8 cellular contexts compared by ENCODE assay signal in genomic region chr17:38750312-38751121, GRCh38. TPM values are rescaled to one million over a fixed set of nuclear protein-coding genes. Genes with fewer than 3 reads are reported as not detected.
A peak's percentile ranks its signal among the peaks of the same experiment; 100 is the strongest.
DNase-seq lines count a peak whose midpoint lies in the region; ATAC-seq and FAIRE-seq lines count a peak whose summit lies in the region.

No MANE protein-coding gene starts in this region.

- ATAC-seq in stimulated activated naive CD8-positive, alpha-beta T cell treated with anti-CD3 and anti-CD28 coated beads, Interleukin-15, amount 100 ng/mL, for 72 hours: no peak

- H3K4me3 ChIP-seq in MG63 (peak overlapping the region; percentile 53), iPS-11a (ENCODE audit: low read depth, low read length) (peak overlapping the region; percentile 69), small intestine (ENCODE audit: low read depth in 1 of 2, low read length in 2 of 2) (peak overlapping the region in 1 of 2 donors; percentile 16)

- CTCF ChIA-PET in activated CD4-positive, alpha-beta memory T cell treated with anti-CD3 and anti-CD28 coated beads, Interleukin-2, amount 10 ng/mL, durations not matched to agents 7 days and 5 days (lab: Charles Lee): interaction anchor here (1.5 to 2.4 kb wide), 2 partner anchors 15 to 74 kb away, joined by 6 to 15 read pairs; no protein-coding TSS in a partner anchor

- peaks cover 55% of the 10 kb centered on the region for H3K4me1 Mint-ChIP-seq in activated CD4-positive, alpha-beta memory T cell treated with anti-CD3 and anti-CD28 coated beads, Interleukin-2, amount 10 ng/mL, durations not matched to agents 7 days and 5 days
- H3K4me1 Mint-ChIP-seq in stimulated activated naive CD8-positive, alpha-beta T cell treated with anti-CD3 and anti-CD28 coated beads, Interleukin-15, amount 100 ng/mL, for 72 hours: peaks cover 67% of the 10 kb centered on the region

- H3K27me3 ChIP-seq in MG63: no peaks in the 10 kb centered on the region
- peaks cover 0 to 3% of the 10 kb centered on the region in 2 donors for H3K27me3 ChIP-seq in small intestine (ENCODE audit: control insufficient read depth in 2 of 2, insufficient read depth in 2 of 2, low read length in 2 of 2)

- H3K36me3 ChIP-seq in MG63: peaks cover 25% of the 10 kb centered on the region
- no peaks in the 10 kb centered on the region for H3K36me3 ChIP-seq in small intestine (ENCODE audit: control insufficient read depth in 2 of 2, insufficient read depth in 2 of 2, low read length in 2 of 2)

- H3K9me3 Mint-ChIP-seq in activated CD4-positive, alpha-beta memory T cell treated with anti-CD3 and anti-CD28 coated beads, Interleukin-2, amount 10 ng/mL, durations not matched to agents 7 days and 5 days: no peaks in the 10 kb centered on the region
- H3K9me3 Mint-ChIP-seq in stimulated activated naive CD8-positive, alpha-beta T cell treated with anti-CD3 and anti-CD28 coated beads, Interleukin-15, amount 100 ng/mL, for 72 hours: no peaks in the 10 kb centered on the region

- peak overlapping the region in 1 of 2 donors; percentile 88 for H3K27ac ChIP-seq in small intestine (ENCODE audit: low read depth in 1 of 2, low read length in 1 of 2)

- POLR2A ChIA-PET in activated CD4-positive, alpha-beta memory T cell treated with anti-CD3 and anti-CD28 coated beads, Interleukin-2, amount 10 ng/mL, durations not matched to agents 7 days and 5 days (lab: Charles Lee): interaction anchor here (0.9 to 1.6 kb wide), 5 partner anchors 19 to 404 kb away, joined by 3 to 6 read pairs (median 5); no protein-coding TSS in a partner anchor

- peak overlapping the region; percentile 97 for H3K4me3 Mint-ChIP-seq in activated CD4-positive, alpha-beta memory T cell treated with anti-CD3 and anti-CD28 coated beads, Interleukin-2, amount 10 ng/mL, durations not matched to agents 7 days and 5 days
- peak overlapping the region; percentile 90 to 94 for H3K4me3 Mint-ChIP-seq in stimulated activated naive CD8-positive, alpha-beta T cell treated with anti-CD3 and anti-CD28 coated beads, Interleukin-15, amount 100 ng/mL, for 72 hours

- DNase-seq in DMS153 treated with DMSO at 0.1 percent for 48 hours (lab: John Stamatoyannopoulos, UW; ENCODE audit: unreplicated experiment) (peak; percentile 35), MG63 (no peak), small intestine (no peak), SKM-1 (lab: John Stamatoyannopoulos, UW; ENCODE audit: unreplicated experiment) (no peak)
- no peak for DNase-seq in activated CD4-positive, alpha-beta memory T cell treated with anti-CD3 and anti-CD28 coated beads, Interleukin-2, amount 10 ng/mL, durations not matched to agents 7 days and 5 days
- DNase-seq in stimulated activated naive CD8-positive, alpha-beta T cell treated with anti-CD3 and anti-CD28 coated beads, Interleukin-15, amount 100 ng/mL, for 72 hours: peak in 1 of 2 donors; percentile 28
- DNase-seq in central memory CD4-positive, alpha-beta T cell: no peak

- H3K4me1 ChIP-seq in small intestine (ENCODE audit: control insufficient read depth in 2 of 2, insufficient read depth in 1 of 2, low read depth in 1 of 2, low read length in 1 of 2): peaks cover 7 to 10% of the 10 kb centered on the region in 2 donors

- peaks cover 16% of the 10 kb centered on the region for H3K36me3 Mint-ChIP-seq in activated CD4-positive, alpha-beta memory T cell treated with anti-CD3 and anti-CD28 coated beads, Interleukin-2, amount 10 ng/mL, durations not matched to agents 7 days and 5 days (ENCODE audit: low read depth)

- 19 to 22% (median 20%) methylated on average over 28 of the region's 28 CpGs for WGBS in small intestine, 3 donors

- no peak for FAIRE-seq in small intestine (lab: Jason Lieb, UNC)

- H3K9me3 ChIP-seq in MG63: no peaks in the 10 kb centered on the region
- no peaks in the 10 kb centered on the region for H3K9me3 ChIP-seq in small intestine (ENCODE audit: control insufficient read depth, low read depth)

- H3K27me3 Mint-ChIP-seq in activated CD4-positive, alpha-beta memory T cell treated with anti-CD3 and anti-CD28 coated beads, Interleukin-2, amount 10 ng/mL, durations not matched to agents 7 days and 5 days: peaks cover 43% of the 10 kb centered on the region
- peaks cover 56% of the 10 kb centered on the region for H3K27me3 Mint-ChIP-seq in stimulated activated naive CD8-positive, alpha-beta T cell treated with anti-CD3 and anti-CD28 coated beads, Interleukin-15, amount 100 ng/mL, for 72 hours

- H3K27ac Mint-ChIP-seq in activated CD4-positive, alpha-beta memory T cell treated with anti-CD3 and anti-CD28 coated beads, Interleukin-2, amount 10 ng/mL, durations not matched to agents 7 days and 5 days: peak overlapping the region; percentile 94
- peak overlapping the region in 1 of 2 donors; percentile 12 for H3K27ac Mint-ChIP-seq in stimulated activated naive CD8-positive, alpha-beta T cell treated with anti-CD3 and anti-CD28 coated beads, Interleukin-15, amount 100 ng/mL, for 72 hours

RNA-seq across cellular contexts. Expression of gene PSMB3, which starts 2.0 kb away (rescaled TPM):
- total RNA-seq in MG63 (2014; rRNA removed; shearing (Covaris generic); ENCODE audit: low replicate concordance): 494 and 524 TPM in 2 replicates
- 100 to 1,000 TPM; 241 to 242 TPM for total RNA-seq in activated CD4-positive, alpha-beta memory T cell treated with anti-CD3 and anti-CD28 coated beads, Interleukin-2, amount 10 ng/mL, durations not matched to agents 7 days and 5 days
- polyA plus RNA-seq in small intestine: 100 to 1,000 TPM; 243 to 310 (median 253) TPM

RNA-seq across cellular contexts. Expression of gene PCGF2, which starts 2.4 kb away (rescaled TPM):
- total RNA-seq in MG63 (2014; rRNA removed; shearing (Covaris generic); ENCODE audit: low replicate concordance): 3.3 and 3.4 TPM in 2 replicates
- total RNA-seq in activated CD4-positive, alpha-beta memory T cell treated with anti-CD3 and anti-CD28 coated beads, Interleukin-2, amount 10 ng/mL, durations not matched to agents 7 days and 5 days: 1 to 10 TPM; 2.6 to 3.3 TPM
- polyA plus RNA-seq in small intestine: 10 to 100 TPM in 2 of 3 donors, 1 to 10 TPM in 1; 7.6 to 30.2 (median 16.7) TPM

RNA-seq across cellular contexts. Expression of gene CISD3, which starts 20.4 kb away (rescaled TPM):
- 7.7 and 29.1 TPM in 2 replicates for total RNA-seq in MG63 (2014; rRNA removed; shearing (Covaris generic); ENCODE audit: low replicate concordance)
- total RNA-seq in activated CD4-positive, alpha-beta memory T cell treated with anti-CD3 and anti-CD28 coated beads, Interleukin-2, amount 10 ng/mL, durations not matched to agents 7 days and 5 days: 10 to 100 TPM; 42.8 to 48.6 TPM
- polyA plus RNA-seq in small intestine: 100 to 1,000 TPM; 128 to 186 (median 135) TPM

RNA-seq across cellular contexts. Expression of gene MLLT6, which starts 45.4 kb away (rescaled TPM):
- 11.7 and 17.5 TPM in 2 replicates for total RNA-seq in MG63 (2014; rRNA removed; shearing (Covaris generic); ENCODE audit: low replicate concordance)
- total RNA-seq in activated CD4-positive, alpha-beta memory T cell treated with anti-CD3 and anti-CD28 coated beads, Interleukin-2, amount 10 ng/mL, durations not matched to agents 7 days and 5 days: 100 to 1,000 TPM; 262 to 265 TPM
- polyA plus RNA-seq in small intestine: 10 to 100 TPM; 19.5 to 48.2 (median 30.0) TPM

RNA-seq across cellular contexts. Expression of gene PIP4K2B, which starts 48.8 kb away (rescaled TPM):
- total RNA-seq in MG63 (2014; rRNA removed; shearing (Covaris generic); ENCODE audit: low replicate concordance): 49.1 and 73.8 TPM in 2 replicates
- total RNA-seq in activated CD4-positive, alpha-beta memory T cell treated with anti-CD3 and anti-CD28 coated beads, Interleukin-2, amount 10 ng/mL, durations not matched to agents 7 days and 5 days: 10 to 100 TPM; 42.0 to 45.7 TPM
- 10 to 100 TPM in 1 of 3 donors, 1 to 10 TPM in 2; 4.9 to 19.6 (median 4.9) TPM for polyA plus RNA-seq in small intestine
